16 cellular contexts compared by ENCODE assay signal in the genomic region with DNA sequence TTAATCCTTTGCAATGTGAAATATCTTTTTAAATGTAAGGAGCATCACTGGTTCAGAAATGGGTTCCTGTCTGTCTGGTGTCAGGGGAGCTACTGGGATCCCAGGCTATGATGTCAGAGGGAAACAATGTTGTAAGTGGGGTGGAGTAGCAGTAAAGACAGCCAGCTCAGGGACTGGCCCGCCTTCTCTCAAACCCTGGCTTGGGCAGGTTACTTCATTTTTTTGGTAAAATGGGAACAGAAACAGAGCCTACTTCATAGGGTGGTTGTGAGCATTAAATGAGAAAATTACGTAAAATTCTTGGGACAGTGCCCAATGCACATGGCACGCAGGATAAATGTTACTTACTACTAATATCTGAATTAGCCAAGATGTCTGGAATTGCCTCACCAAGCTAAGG. TPM values are rescaled to one million over a fixed set of nuclear protein-coding genes. Genes with fewer than 3 reads are reported as not detected.
DNase-seq lines count a peak whose midpoint lies in the region; ATAC-seq and TF ChIP-seq lines count a peak whose summit lies in the region.
"Had no signal": no experiment of that assay in that cellular context is flagged by ENCODE, and none has a peak within 500 bp of the region (broad histone marks: within the 10 kb centered on the region; RNA-seq: fewer than 3 reads in every experiment).

No MANE protein-coding gene starts in this region.

- peak; percentile 85 for ATAC-seq in omental fat pad (ENCODE audit: low FRiP score)
- no peak for ATAC-seq in GM19397 (IDR thresholded peaks at IDR 0.05; ENCODE audit: unreplicated experiment)

- TF ChIP-seq CTCF in epithelial cell of esophagus (IDR thresholded peaks at IDR 0.05; ENCODE audit: insufficient read depth, low read depth, low read length, missing control alignments) = no peak
- TF ChIP-seq CTCF in omental fat pad (IDR thresholded peaks at IDR 0.05) = no peak

- no peak overlapping the region for H3K27ac ChIP-seq in substantia nigra (ENCODE audit: low read depth, low read length, poor library complexity, severe bottlenecking)
- H3K27ac ChIP-seq: colonic mucosa, parathyroid adenoma, thyroid gland had no signal

- H3K4me3 ChIP-seq in epithelial cell of esophagus (ENCODE audit: low read length) = no peak overlapping the region
- H3K4me3 ChIP-seq: colonic mucosa, thyroid gland had no signal

- DNase-seq in CD1c-positive myeloid dendritic cell (ENCODE audit: extremely low spot score) = peak; percentile 98
- peak; percentile 97 for DNase-seq in MV-4-11 (lab: John Stamatoyannopoulos, UW)
- DNase-seq in epithelial cell of esophagus (ENCODE audit: low read depth) = peak; percentile 68
- no peak for DNase-seq in omental fat pad (ENCODE audit: low spot score)
- DNase-seq in activated CD8-positive, alpha-beta memory T cell treated with anti-CD3 and anti-CD28 coated beads, Interleukin-2, amount 50 U/mL, for 48 hours = no peak
- DNase-seq in substantia nigra (lab: John Stamatoyannopoulos, UW) = no peak
- DNase-seq in activated effector memory CD4-positive, alpha-beta T cell treated with anti-CD3 and anti-CD28 coated beads, Interleukin-2, amount 50 U/mL, for 16 hours = no peak
- DNase-seq: CD4-positive, CD25-positive, alpha-beta regulatory T cell; colonic mucosa; MM.1S; OCI-M1; T-helper 2 cell; thyroid gland had no signal

RNA-seq across cellular contexts. Expression of a gene that starts 30.7 kb away (rescaled TPM):
- 1 to 10 TPM in 2 of 4 donors, under 1 TPM in 1, not detected in 1; 0.82 to 8.6 (median 8.2) TPM for total RNA-seq in omental fat pad
- total RNA-seq: CD4-positive, CD25-positive, alpha-beta regulatory T cell; colonic mucosa; mononuclear cell; thyroid gland had no signal

Comparison
In these comparisons a context has a peak if more than half of its experiments do, and no peak if none do; other contexts are left out.
1. DNase-seq: peak in CD1c-positive myeloid dendritic cell (single experiment), MV-4-11 (single experiment) and epithelial cell of esophagus (single experiment); none in omental fat pad (single experiment), activated CD8-positive, alpha-beta memory T cell treated with anti-CD3 and anti-CD28 coated beads, Interleukin-2, amount 50 U/mL, for 48 hours (single experiment), substantia nigra (0 of 49) and activated effector memory CD4-positive, alpha-beta T cell treated with anti-CD3 and anti-CD28 coated beads, Interleukin-2, amount 50 U/mL, for 16 hours (single experiment).